13 cellular contexts compared by ENCODE assay signal in the genomic region with DNA sequence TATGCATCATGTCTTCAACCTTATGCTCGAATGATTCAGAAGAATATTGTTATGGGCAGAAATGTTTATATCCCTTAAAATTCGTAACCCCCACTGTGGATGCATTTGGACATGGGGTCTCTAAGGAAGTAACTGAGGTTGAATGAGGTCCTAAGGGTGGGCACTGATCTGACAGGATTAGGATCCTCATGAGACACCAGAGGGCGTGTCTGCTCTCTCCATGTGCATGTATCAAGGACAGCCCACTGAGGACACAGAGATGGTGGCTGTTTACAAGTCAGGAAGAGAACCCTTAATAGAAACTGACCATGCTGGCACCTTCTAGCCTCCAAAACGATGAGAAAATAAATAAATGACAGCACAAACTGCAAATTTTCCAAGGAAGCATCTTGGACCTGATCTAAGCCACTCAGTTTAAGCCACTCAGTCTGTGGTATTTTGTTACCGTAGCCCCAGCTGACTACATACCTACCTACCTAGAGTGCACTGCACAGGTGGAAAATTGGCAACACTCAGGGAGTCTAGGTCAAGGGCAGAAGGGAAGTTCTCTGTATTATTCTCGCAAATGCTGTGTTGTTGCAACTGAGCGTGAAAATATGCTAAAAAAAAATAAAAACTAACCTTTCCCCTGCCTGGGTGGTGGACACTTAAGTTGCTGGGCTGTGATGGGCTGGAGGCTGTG.
DNase-seq lines count a peak whose midpoint lies in the region; ATAC-seq, FAIRE-seq and TF ChIP-seq lines count a peak whose summit lies in the region.
"Had no signal": no experiment of that assay in that cellular context is flagged by ENCODE, and none has a peak within 500 bp of the region (broad histone marks: within the 10 kb centered on the region; RNA-seq: fewer than 3 reads in every experiment).

No MANE protein-coding gene starts in this region.

- no peak overlapping the region for H3K27ac ChIP-seq in gastroesophageal sphincter
- H3K27ac ChIP-seq: brain microvascular endothelial cell, prostate gland had no signal

- peaks cover 13% of the 10 kb centered on the region for H3K27me3 Mint-ChIP-seq in activated naive CD4-positive, alpha-beta T cell treated with anti-CD3 and anti-CD28 coated beads for 36 hours (ENCODE audit: low read depth)
- H3K27me3 Mint-ChIP-seq: B cell had no signal

- H3K27me3 ChIP-seq in gastroesophageal sphincter: no peaks in the 10 kb centered on the region
- H3K27me3 ChIP-seq: brain microvascular endothelial cell had no signal

- H3K4me3 ChIP-seq in epithelial cell of proximal tubule (ENCODE audit: low read depth, low read length) (no peak overlapping the region), gastroesophageal sphincter (no peak overlapping the region)
- H3K4me3 ChIP-seq: prostate gland had no signal

- H3K9me3 ChIP-seq in gastroesophageal sphincter: peaks cover 0 to 8% (median 0%) of the 10 kb centered on the region in 3 donors
- H3K9me3 ChIP-seq: prostate gland had no signal

- TF ChIP-seq POLR2A in gastroesophageal sphincter (IDR thresholded peaks at IDR 0.05): no peak

- intact Hi-C loops in activated naive CD4-positive, alpha-beta T cell treated with anti-CD3 and anti-CD28 coated beads for 36 hours (cut with micrococcal nuclease): no loop called here

- no peaks in the 10 kb centered on the region for H3K4me1 ChIP-seq in gastroesophageal sphincter
- H3K4me1 ChIP-seq: prostate gland had no signal

- H3K27ac Mint-ChIP-seq in activated naive CD4-positive, alpha-beta T cell treated with anti-CD3 and anti-CD28 coated beads for 36 hours: no peak overlapping the region
- H3K27ac Mint-ChIP-seq: B cell had no signal

- no peaks in the 10 kb centered on the region for H3K36me3 Mint-ChIP-seq in activated naive CD4-positive, alpha-beta T cell treated with anti-CD3 and anti-CD28 coated beads for 36 hours (ENCODE audit: low read depth)

- DNase-seq in D721Med (ENCODE audit: insufficient read length, low spot score) (no peak), NCI-H82 treated with DMSO at 0.1 percent for 48 hours (lab: John Stamatoyannopoulos, UW; ENCODE audit: unreplicated experiment) (peak; percentile 3), epithelial cell of proximal tubule (ENCODE audit: low read depth) (no peak), NCI-H187 treated with DMSO at 0.1 percent for 48 hours (lab: John Stamatoyannopoulos, UW) (no peak)
- no peak for DNase-seq in activated naive CD4-positive, alpha-beta T cell treated with anti-CD3 and anti-CD28 coated beads for 36 hours
- DNase-seq: brain microvascular endothelial cell; effector CD8-positive, alpha-beta T cell; NCI-H187 had no signal

- H3K9me3 Mint-ChIP-seq in activated naive CD4-positive, alpha-beta T cell treated with anti-CD3 and anti-CD28 coated beads for 36 hours: peaks cover 4% of the 10 kb centered on the region

- peaks cover 7 to 40% of the 10 kb centered on the region in 2 donors for H3K36me3 ChIP-seq in gastroesophageal sphincter
- H3K36me3 ChIP-seq: prostate gland had no signal

- no peak for FAIRE-seq in D721Med (lab: Jason Lieb, UNC)

- no peak for TF ChIP-seq EP300 in gastroesophageal sphincter (IDR thresholded peaks at IDR 0.05)

- 75 to 96% methylated on average over 4 to 6 of the region's 7 CpGs for WGBS in gastroesophageal sphincter (ENCODE audit: low coverage in 1 of 2), 2 donors

- H3K4me3 Mint-ChIP-seq in activated naive CD4-positive, alpha-beta T cell treated with anti-CD3 and anti-CD28 coated beads for 36 hours: no peak overlapping the region
- H3K4me3 Mint-ChIP-seq: B cell had no signal

- H3K4me1 Mint-ChIP-seq in activated naive CD4-positive, alpha-beta T cell treated with anti-CD3 and anti-CD28 coated beads for 36 hours (ENCODE audit: low read depth): no peaks in the 10 kb centered on the region
- H3K4me1 Mint-ChIP-seq: B cell had no signal

- ATAC-seq in gastroesophageal sphincter: no peak
- no peak for ATAC-seq in GM19452 (IDR thresholded peaks at IDR 0.05; ENCODE audit: unreplicated experiment)

- CTCF ChIA-PET in activated naive CD4-positive, alpha-beta T cell treated with anti-CD3 and anti-CD28 coated beads for 36 hours (lab: Charles Lee): interaction anchor here (0.8 kb wide), 1 partner anchor 19 kb away, joined by 3 read pairs; no protein-coding TSS in a partner anchor

- TF ChIP-seq CTCF in D721Med (IDR thresholded peaks at IDR 0.05; ENCODE audit: insufficient read depth, missing control alignments) (peak; percentile 11), GM12874 (IDR thresholded peaks at IDR 0.05; ENCODE audit: insufficient read depth, low read depth, low read length) (0 out of 2 replicates have a peak, but pooled peaks have one; percentile 11), epithelial cell of proximal tubule (conservative IDR thresholded peaks at IDR 0.05; ENCODE audit: low read depth, low read length) (peak; percentile 9), gastroesophageal sphincter (IDR thresholded peaks at IDR 0.05) (no peak)

Comparison
In these comparisons a context has a peak if more than half of its experiments do, and no peak if none do; other contexts are left out.
1. CTCF ChIP-seq: peak in D721Med (single experiment), GM12874 (single experiment) and epithelial cell of proximal tubule (single experiment); none in gastroesophageal sphincter (0 of 4).